1 cellular context compared by ENCODE assay signal in genomic region chr1:42958488-42959317, GRCh38.
TF ChIP-seq lines count a peak whose summit lies in the region.

TSS of gene SLC2A1 (minus strand) at chr1:42958868. CDS start at chr1:42958651, 217 bp downstream.

TF ChIP-seq in HepG2, 621 proteins besides CTCF, POLR2A, EP300 and RAD21 (continued from another document and continues in another):
- TF ChIP-seq ZNF142 (CRISPR knock-in tag; IDR thresholded peaks at IDR 0.05), result peak; percentile 47; the same call in 1 of the 2 replicates
- 0 out of 2 replicates have a peak, but pooled peaks have one; percentile 47 for TF ChIP-seq ZNF225 (CRISPR knock-in tag; IDR thresholded peaks at IDR 0.05)
- no peak for TF ChIP-seq ZNF333 (CRISPR knock-in tag; IDR thresholded peaks at IDR 0.05; ENCODE audit: borderline replicate concordance)
- TF ChIP-seq SMYD3 (CRISPR knock-in tag; IDR thresholded peaks at IDR 0.05), result peak; percentile 78; the same call in 1 of the 2 replicates
- no peak for TF ChIP-seq ZC3H4 (CRISPR knock-in tag; IDR thresholded peaks at IDR 0.05; ENCODE audit: borderline replicate concordance)
- no peak for TF ChIP-seq ZNF549 (CRISPR knock-in tag; IDR thresholded peaks at IDR 0.05)
- TF ChIP-seq ZNF282 (IDR thresholded peaks at IDR 0.05; ENCODE audit: partially characterized antibody), result no peak
- 0 out of 2 replicates have a peak, but pooled peaks have one; percentile 47 for TF ChIP-seq FOXK1 (CRISPR knock-in tag; IDR thresholded peaks at IDR 0.05; ENCODE audit: borderline replicate concordance, low read depth)
- peak; percentile 48 for TF ChIP-seq ASH2L (IDR thresholded peaks at IDR 0.05; ENCODE audit: insufficient read length, low read depth, low read length)
- TF ChIP-seq SRSF1 (optimal IDR thresholded peaks at IDR 0.05; ENCODE audit: low read depth, low read length), result peak; percentile 64
- no peak for TF ChIP-seq U2AF2 (IDR thresholded peaks at IDR 0.05; ENCODE audit: low read depth, low read length)
- peak; percentile 39; the same call in 1 of the 2 replicates for TF ChIP-seq ZNF230 (CRISPR knock-in tag; IDR thresholded peaks at IDR 0.05)
- TF ChIP-seq ATAD3A (CRISPR knock-in tag; IDR thresholded peaks at IDR 0.05), result no peak
- TF ChIP-seq ZBTB7B (CRISPR knock-in tag; IDR thresholded peaks at IDR 0.05), result peak; percentile 48; the same call in 1 of the 2 replicates
- peak; percentile 73 for TF ChIP-seq KDM2A (CRISPR knock-in tag; IDR thresholded peaks at IDR 0.05; ENCODE audit: borderline replicate concordance, low read depth)
- TF ChIP-seq RELA (CRISPR knock-in tag; IDR thresholded peaks at IDR 0.05), result no peak; the same call in 1 of the 2 replicates
- no peak for TF ChIP-seq ZBTB40 (IDR thresholded peaks at IDR 0.05)
- TF ChIP-seq ZBTB40 (CRISPR knock-in tag; IDR thresholded peaks at IDR 0.05), result no peak; the same call in 1 of the 2 replicates
- 0 out of 2 replicates have a peak, but pooled peaks have one; percentile 44 for TF ChIP-seq PAX8 (CRISPR knock-in tag; IDR thresholded peaks at IDR 0.05; ENCODE audit: borderline replicate concordance)
- no peak for TF ChIP-seq SP140L (CRISPR knock-in tag; IDR thresholded peaks at IDR 0.05; ENCODE audit: borderline replicate concordance)
- TF ChIP-seq ZNF501 (CRISPR knock-in tag; IDR thresholded peaks at IDR 0.05), result peak; percentile 36; the same call in 1 of the 2 replicates
- TF ChIP-seq, protein P1, sequence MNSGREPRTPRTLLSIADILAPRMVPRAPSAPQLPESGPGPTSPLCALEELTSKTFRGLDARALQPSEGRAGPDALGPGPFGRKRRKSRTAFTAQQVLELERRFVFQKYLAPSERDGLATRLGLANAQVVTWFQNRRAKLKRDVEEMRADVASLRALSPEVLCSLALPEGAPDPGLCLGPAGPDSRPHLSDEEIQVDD (CRISPR knock-in tag; IDR thresholded peaks at IDR 0.05; ENCODE audit: borderline replicate concordance), result no peak
- TF ChIP-seq ZNF720 (CRISPR knock-in tag; IDR thresholded peaks at IDR 0.05), result no peak
- TF ChIP-seq, protein P2, sequence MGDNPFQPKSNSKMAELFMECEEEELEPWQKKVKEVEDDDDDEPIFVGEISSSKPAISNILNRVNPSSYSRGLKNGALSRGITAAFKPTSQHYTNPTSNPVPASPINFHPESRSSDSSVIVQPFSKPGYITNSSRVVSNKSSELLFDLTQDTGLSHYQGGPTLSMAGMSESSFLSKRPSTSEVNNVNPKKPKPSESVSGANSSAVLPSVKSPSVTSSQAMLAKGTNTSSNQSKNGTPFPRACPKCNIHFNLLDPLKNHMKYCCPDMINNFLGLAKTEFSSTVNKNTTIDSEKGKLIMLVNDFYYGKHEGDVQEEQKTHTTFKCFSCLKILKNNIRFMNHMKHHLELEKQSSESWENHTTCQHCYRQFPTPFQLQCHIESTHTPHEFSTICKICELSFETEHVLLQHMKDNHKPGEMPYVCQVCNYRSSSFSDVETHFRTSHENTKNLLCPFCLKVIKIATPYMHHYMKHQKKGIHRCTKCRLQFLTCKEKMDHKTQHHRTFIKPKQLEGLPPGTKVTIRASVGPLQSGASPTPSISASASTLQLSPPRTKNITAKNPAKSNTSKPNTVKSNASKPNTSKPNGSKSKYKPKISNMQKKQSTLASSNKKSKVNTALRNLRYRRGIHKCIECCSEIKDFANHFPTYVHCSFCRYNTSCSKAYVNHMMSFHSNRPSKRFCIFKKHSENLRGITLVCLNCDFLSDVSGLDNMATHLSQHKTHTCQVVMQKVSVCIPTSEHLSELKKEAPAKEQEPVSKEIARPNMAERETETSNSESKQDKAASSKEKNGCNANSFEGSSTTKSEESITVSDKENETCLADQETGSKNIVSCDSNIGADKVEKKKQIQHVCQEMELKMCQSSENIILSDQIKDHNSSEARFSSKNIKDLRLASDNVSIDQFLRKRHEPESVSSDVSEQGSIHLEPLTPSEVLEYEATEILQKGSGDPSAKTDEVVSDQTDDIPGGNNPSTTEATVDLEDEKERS (CRISPR knock-in tag; IDR thresholded peaks at IDR 0.05), result 0 out of 2 replicates have a peak, but pooled peaks have one; percentile 49
- TF ChIP-seq SOX6 (IDR thresholded peaks at IDR 0.05), result no peak
- no peak for TF ChIP-seq SOX6 (CRISPR knock-in tag; IDR thresholded peaks at IDR 0.05)
- TF ChIP-seq, protein P3, sequence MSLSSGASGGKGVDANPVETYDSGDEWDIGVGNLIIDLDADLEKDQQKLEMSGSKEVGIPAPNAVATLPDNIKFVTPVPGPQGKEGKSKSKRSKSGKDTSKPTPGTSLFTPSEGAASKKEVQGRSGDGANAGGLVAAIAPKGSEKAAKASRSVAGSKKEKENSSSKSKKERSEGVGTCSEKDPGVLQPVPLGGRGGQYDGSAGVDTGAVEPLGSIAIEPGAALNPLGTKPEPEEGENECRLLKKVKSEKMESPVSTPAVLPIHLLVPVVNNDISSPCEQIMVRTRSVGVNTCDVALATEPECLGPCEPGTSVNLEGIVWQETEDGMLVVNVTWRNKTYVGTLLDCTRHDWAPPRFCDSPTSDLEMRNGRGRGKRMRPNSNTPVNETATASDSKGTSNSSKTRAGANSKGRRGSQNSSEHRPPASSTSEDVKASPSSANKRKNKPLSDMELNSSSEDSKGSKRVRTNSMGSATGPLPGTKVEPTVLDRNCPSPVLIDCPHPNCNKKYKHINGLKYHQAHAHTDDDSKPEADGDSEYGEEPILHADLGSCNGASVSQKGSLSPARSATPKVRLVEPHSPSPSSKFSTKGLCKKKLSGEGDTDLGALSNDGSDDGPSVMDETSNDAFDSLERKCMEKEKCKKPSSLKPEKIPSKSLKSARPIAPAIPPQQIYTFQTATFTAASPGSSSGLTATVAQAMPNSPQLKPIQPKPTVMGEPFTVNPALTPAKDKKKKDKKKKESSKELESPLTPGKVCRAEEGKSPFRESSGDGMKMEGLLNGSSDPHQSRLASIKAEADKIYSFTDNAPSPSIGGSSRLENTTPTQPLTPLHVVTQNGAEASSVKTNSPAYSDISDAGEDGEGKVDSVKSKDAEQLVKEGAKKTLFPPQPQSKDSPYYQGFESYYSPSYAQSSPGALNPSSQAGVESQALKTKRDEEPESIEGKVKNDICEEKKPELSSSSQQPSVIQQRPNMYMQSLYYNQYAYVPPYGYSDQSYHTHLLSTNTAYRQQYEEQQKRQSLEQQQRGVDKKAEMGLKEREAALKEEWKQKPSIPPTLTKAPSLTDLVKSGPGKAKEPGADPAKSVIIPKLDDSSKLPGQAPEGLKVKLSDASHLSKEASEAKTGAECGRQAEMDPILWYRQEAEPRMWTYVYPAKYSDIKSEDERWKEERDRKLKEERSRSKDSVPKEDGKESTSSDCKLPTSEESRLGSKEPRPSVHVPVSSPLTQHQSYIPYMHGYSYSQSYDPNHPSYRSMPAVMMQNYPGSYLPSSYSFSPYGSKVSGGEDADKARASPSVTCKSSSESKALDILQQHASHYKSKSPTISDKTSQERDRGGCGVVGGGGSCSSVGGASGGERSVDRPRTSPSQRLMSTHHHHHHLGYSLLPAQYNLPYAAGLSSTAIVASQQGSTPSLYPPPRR (CRISPR knock-in tag; IDR thresholded peaks at IDR 0.05; ENCODE audit: borderline replicate concordance), result peak; percentile 66; the same call in 1 of the 2 replicates
- TF ChIP-seq, protein P4, sequence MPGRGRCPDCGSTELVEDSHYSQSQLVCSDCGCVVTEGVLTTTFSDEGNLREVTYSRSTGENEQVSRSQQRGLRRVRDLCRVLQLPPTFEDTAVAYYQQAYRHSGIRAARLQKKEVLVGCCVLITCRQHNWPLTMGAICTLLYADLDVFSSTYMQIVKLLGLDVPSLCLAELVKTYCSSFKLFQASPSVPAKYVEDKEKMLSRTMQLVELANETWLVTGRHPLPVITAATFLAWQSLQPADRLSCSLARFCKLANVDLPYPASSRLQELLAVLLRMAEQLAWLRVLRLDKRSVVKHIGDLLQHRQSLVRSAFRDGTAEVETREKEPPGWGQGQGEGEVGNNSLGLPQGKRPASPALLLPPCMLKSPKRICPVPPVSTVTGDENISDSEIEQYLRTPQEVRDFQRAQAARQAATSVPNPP (CRISPR knock-in tag; IDR thresholded peaks at IDR 0.05), result no peak
- peak; percentile 69; the same call in 1 of the 2 replicates for TF ChIP-seq RXRA (CRISPR knock-in tag; IDR thresholded peaks at IDR 0.05)
